In the genomic region with DNA sequence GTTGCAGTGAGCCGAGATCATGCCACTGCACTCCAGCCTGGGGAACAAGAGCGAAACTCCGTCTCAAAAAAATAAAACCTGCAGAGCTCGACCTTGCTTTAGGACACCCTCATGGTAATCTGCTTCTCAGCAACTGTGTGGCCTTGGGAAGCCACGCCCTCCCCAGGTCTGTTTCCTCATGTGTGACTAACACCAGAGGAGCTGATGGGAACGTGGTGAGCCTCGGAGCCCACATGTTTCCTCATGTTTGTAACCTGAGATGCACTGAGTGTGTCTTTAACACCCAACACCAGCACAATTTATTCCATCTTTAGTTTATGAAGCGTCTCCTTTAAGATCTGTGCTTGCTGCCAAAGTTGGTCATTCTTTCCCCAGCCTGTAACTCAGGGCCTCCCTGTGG, we compare ENCODE assay signal across 1 cellular context.
TF ChIP-seq lines count a peak whose summit lies in the region.

No MANE protein-coding gene starts in this region.

TF ChIP-seq in K562, 482 proteins besides CTCF, POLR2A, EP300 and RAD21 (continued from another document):
- TF ChIP-seq, protein P1, sequence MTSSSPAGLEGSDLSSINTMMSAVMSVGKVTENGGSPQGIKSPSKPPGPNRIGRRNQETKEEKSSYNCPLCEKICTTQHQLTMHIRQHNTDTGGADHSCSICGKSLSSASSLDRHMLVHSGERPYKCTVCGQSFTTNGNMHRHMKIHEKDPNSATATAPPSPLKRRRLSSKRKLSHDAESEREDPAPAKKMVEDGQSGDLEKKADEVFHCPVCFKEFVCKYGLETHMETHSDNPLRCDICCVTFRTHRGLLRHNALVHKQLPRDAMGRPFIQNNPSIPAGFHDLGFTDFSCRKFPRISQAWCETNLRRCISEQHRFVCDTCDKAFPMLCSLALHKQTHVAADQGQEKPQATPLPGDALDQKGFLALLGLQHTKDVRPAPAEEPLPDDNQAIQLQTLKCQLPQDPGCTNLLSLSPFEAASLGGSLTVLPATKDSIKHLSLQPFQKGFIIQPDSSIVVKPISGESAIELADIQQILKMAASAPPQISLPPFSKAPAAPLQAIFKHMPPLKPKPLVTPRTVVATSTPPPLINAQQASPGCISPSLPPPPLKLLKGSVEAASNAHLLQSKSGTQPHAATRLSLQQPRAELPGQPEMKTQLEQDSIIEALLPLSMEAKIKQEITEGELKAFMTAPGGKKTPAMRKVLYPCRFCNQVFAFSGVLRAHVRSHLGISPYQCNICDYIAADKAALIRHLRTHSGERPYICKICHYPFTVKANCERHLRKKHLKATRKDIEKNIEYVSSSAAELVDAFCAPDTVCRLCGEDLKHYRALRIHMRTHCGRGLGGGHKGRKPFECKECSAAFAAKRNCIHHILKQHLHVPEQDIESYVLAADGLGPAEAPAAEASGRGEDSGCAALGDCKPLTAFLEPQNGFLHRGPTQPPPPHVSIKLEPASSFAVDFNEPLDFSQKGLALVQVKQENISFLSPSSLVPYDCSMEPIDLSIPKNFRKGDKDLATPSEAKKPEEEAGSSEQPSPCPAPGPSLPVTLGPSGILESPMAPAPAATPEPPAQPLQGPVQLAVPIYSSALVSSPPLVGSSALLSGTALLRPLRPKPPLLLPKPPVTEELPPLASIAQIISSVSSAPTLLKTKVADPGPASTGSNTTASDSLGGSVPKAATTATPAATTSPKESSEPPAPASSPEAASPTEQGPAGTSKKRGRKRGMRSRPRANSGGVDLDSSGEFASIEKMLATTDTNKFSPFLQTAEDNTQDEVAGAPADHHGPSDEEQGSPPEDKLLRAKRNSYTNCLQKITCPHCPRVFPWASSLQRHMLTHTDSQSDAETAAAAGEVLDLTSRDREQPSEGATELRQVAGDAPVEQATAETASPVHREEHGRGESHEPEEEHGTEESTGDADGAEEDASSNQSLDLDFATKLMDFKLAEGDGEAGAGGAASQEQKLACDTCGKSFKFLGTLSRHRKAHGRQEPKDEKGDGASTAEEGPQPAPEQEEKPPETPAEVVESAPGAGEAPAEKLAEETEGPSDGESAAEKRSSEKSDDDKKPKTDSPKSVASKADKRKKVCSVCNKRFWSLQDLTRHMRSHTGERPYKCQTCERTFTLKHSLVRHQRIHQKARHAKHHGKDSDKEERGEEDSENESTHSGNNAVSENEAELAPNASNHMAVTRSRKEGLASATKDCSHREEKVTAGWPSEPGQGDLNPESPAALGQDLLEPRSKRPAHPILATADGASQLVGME (CRISPR knock-in tag; IDR thresholded peaks at IDR 0.05) = no peak
TF ChIP-seq in K562: peak in this region for 0.
